Comparison of ENCODE assay signal across 18 cellular contexts in the genomic region with DNA sequence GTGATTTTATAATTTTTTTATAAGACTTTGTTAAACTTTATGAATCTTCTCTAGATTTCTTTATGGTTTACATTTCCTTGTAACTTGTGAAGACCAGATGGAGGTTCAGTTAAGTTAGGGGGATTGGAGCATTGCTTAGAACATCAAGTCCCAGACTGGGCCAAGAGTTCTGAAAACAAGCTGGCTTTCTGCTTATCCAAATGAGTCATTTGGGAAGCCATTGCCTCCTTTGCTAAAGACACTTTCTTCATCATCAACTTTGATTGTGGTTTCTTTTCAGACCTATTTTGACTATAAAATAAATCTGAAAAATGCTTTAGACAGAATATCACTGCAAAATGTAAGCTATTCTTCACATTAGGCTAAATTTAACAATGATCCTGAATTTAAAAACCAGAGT.
DNase-seq lines count a peak whose midpoint lies in the region; TF ChIP-seq lines count a peak whose summit lies in the region.
"Had no signal": no experiment of that assay in that cellular context is flagged by ENCODE, and none has a peak within 500 bp of the region (broad histone marks: within the 10 kb centered on the region; RNA-seq: fewer than 3 reads in every experiment).

No MANE protein-coding gene starts in this region.

- no peak overlapping the region for H3K4me3 Mint-ChIP-seq in activated T-helper 2 cell treated with anti-CD3 and anti-CD28 coated beads, Interferon-gamma antibody, Interleukin-2, Interleukin-4, amounts not matched to agents 10 μg/mL and 5 μg/mL and 100 μg/mL, durations not matched to agents 14 hours and 24 hours and 36 hours (ENCODE audit: low read depth)

- H3K4me2 ChIP-seq in GM23248 (ENCODE audit: unreplicated experiment) = no peak overlapping the region
- H3K4me2 ChIP-seq: PC-9, SK-N-SH had no signal

- no peaks in the 10 kb centered on the region for H3K9me3 Mint-ChIP-seq in activated T-helper 2 cell treated with anti-CD3 and anti-CD28 coated beads, Interferon-gamma antibody, Interleukin-2, Interleukin-4, amounts not matched to agents 10 μg/mL and 5 μg/mL and 100 μg/mL, durations not matched to agents 14 hours and 24 hours and 36 hours

- H3K27me3 Mint-ChIP-seq in activated T-helper 2 cell treated with anti-CD3 and anti-CD28 coated beads, Interferon-gamma antibody, Interleukin-2, Interleukin-4, amounts not matched to agents 10 μg/mL and 5 μg/mL and 100 μg/mL, durations not matched to agents 14 hours and 24 hours and 36 hours (ENCODE audit: low read depth) = no peaks in the 10 kb centered on the region

- no peaks in the 10 kb centered on the region; the same call in 1 of the 2 replicates for H3K9me2 ChIP-seq in GM23248 (ENCODE audit: insufficient read depth)
- H3K9me2 ChIP-seq: SK-N-SH had no signal

- TF ChIP-seq CTCF in fibroblast of mammary gland (conservative IDR thresholded peaks at IDR 0.05; ENCODE audit: control insufficient read depth, insufficient read depth, low read depth, low read length) = no peak

- H3K27me3 ChIP-seq in GM23248 (replicated peaks; ENCODE audit: insufficient read depth) (no peaks in the 10 kb centered on the region), adipocyte (replicated peaks; ENCODE audit: control insufficient read depth, insufficient read depth, low read length) (no peaks in the 10 kb centered on the region)

- no peaks in the 10 kb centered on the region for H3F3A ChIP-seq in GM23248 (ENCODE audit: insufficient read depth)

- H3K9me3 ChIP-seq in GM23248 (ENCODE audit: low read depth) = no peaks in the 10 kb centered on the region
- no peaks in the 10 kb centered on the region for H3K9me3 ChIP-seq in adipocyte (ENCODE audit: control insufficient read depth, low read length)
- H3K9me3 ChIP-seq: HAP-1, SK-N-SH had no signal

- DNase-seq in GM23248 (peak; percentile 26), adipocyte (ENCODE audit: low read depth) (peak; percentile 14), fibroblast of mammary gland (ENCODE audit: low read depth) (peak; percentile 60), superior temporal gyrus (ENCODE audit: extremely low spot score) (peak; percentile 53), cortex of kidney (lab: John Stamatoyannopoulos, UW) (no peak), GF-D8 (lab: John Stamatoyannopoulos, UW) (no peak)
- no peak for DNase-seq in activated T-helper 2 cell treated with anti-CD3 and anti-CD28 coated beads, Interferon-gamma antibody, Interleukin-2, Interleukin-4, amounts not matched to agents 10 μg/mL and 5 μg/mL and 100 μg/mL, durations not matched to agents 14 hours and 24 hours and 36 hours (ENCODE audit: low spot score)
- DNase-seq: KBM-7, NCI-H1092 treated with DMSO at 0.1 percent for 48 hours, NCI-H1436 treated with DMSO at 0.1 percent for 48 hours, NCI-H1930, NCI-H510A, PC-9, RPMI8226, SHP77 treated with DMSO at 0.1 percent for 48 hours, SK-N-SH had no signal

- H3K27ac Mint-ChIP-seq in activated T-helper 2 cell treated with anti-CD3 and anti-CD28 coated beads, Interferon-gamma antibody, Interleukin-2, Interleukin-4, amounts not matched to agents 10 μg/mL and 5 μg/mL and 100 μg/mL, durations not matched to agents 14 hours and 24 hours and 36 hours = no peak overlapping the region

- H3K9ac ChIP-seq in GM23248 = no peak overlapping the region
- no peak overlapping the region for H3K9ac ChIP-seq in adipocyte (ENCODE audit: low read length)
- H3K9ac ChIP-seq: SK-N-SH had no signal

- no peaks in the 10 kb centered on the region for H3K79me2 ChIP-seq in GM23248 (ENCODE audit: insufficient read depth)

- no peaks in the 10 kb centered on the region for H3K36me3 Mint-ChIP-seq in activated T-helper 2 cell treated with anti-CD3 and anti-CD28 coated beads, Interferon-gamma antibody, Interleukin-2, Interleukin-4, amounts not matched to agents 10 μg/mL and 5 μg/mL and 100 μg/mL, durations not matched to agents 14 hours and 24 hours and 36 hours (ENCODE audit: low read depth)

- H3K4me1 ChIP-seq in GM23248 (ENCODE audit: insufficient read depth) = no peaks in the 10 kb centered on the region
- H3K4me1 ChIP-seq in adipocyte (ENCODE audit: control insufficient read depth, insufficient read depth, low read length) = peaks cover 9% of the 10 kb centered on the region

- no peaks in the 10 kb centered on the region for H3K4me1 Mint-ChIP-seq in activated T-helper 2 cell treated with anti-CD3 and anti-CD28 coated beads, Interferon-gamma antibody, Interleukin-2, Interleukin-4, amounts not matched to agents 10 μg/mL and 5 μg/mL and 100 μg/mL, durations not matched to agents 14 hours and 24 hours and 36 hours (ENCODE audit: low read depth)

- H3K36me3 ChIP-seq in GM23248 (ENCODE audit: low read depth) (no peaks in the 10 kb centered on the region), adipocyte (ENCODE audit: control insufficient read depth, insufficient read depth, low read length, severe bottlenecking) (no peaks in the 10 kb centered on the region)
- H3K36me3 ChIP-seq: HAP-1 had no signal

- H4K20me1 ChIP-seq in GM23248 (ENCODE audit: insufficient read depth) = no peaks in the 10 kb centered on the region

- H3K27ac ChIP-seq in GM23248 = no peak overlapping the region
- H3K27ac ChIP-seq: C4-2B, PC-9 had no signal

- H3K4me3 ChIP-seq in GM23248 (no peak overlapping the region), adipocyte (ENCODE audit: low read length) (no peak overlapping the region), fibroblast of mammary gland (ENCODE audit: control insufficient read depth, low read depth, low read length) (no peak overlapping the region)
- H3K4me3 ChIP-seq: HAP-1, PC-9 had no signal

- in situ Hi-C loops in GM23248 (cut with MboI) = no loop called here

- intact Hi-C loops in activated T-helper 2 cell treated with anti-CD3 and anti-CD28 coated beads, Interferon-gamma antibody, Interleukin-2, Interleukin-4, amounts not matched to agents 10 μg/mL and 5 μg/mL and 100 μg/mL, durations not matched to agents 14 hours and 24 hours and 36 hours (cut with micrococcal nuclease) = no loop called here

- H2AFZ ChIP-seq in GM23248 = no peak overlapping the region
- H2AFZ ChIP-seq: PC-9 had no signal

Comparison
In these comparisons a context has a peak if more than half of its experiments do, and no peak if none do; other contexts are left out.
1. DNase-seq: peak in GM23248 (single experiment), adipocyte (single experiment), fibroblast of mammary gland (single experiment) and superior temporal gyrus (single experiment); none in cortex of kidney (single experiment), GF-D8 (single experiment) and activated T-helper 2 cell treated with anti-CD3 and anti-CD28 coated beads, Interferon-gamma antibody, Interleukin-2, Interleukin-4, amounts not matched to agents 10 μg/mL and 5 μg/mL and 100 μg/mL, durations not matched to agents 14 hours and 24 hours and 36 hours (single experiment).